Comparison of ENCODE assay signal across 8 cellular contexts in genomic region chr19:2291185-2291751, GRCh38. TPM values are rescaled to one million over a fixed set of nuclear protein-coding genes. Genes with fewer than 3 reads are reported as not detected.
A peak's percentile ranks its signal among the peaks of the same experiment; 100 is the strongest.
DNase-seq lines count a peak whose midpoint lies in the region; ATAC-seq and TF ChIP-seq lines count a peak whose summit lies in the region.

No MANE protein-coding gene starts in this region.

- no TSS peak for BruUV-seq in OCI-LY7 (replicated peaks; lab: Mats Ljungman, UMichigan)

- POLR2A ChIA-PET in OCI-LY7 (lab: Charles Lee): interaction anchor here (0.6 kb wide), 2 partner anchors 19 to 76 kb away, joined by 3 to 5 read pairs; no protein-coding TSS in a partner anchor

- H3K4me1 ChIP-seq in OCI-LY7 (ENCODE audit: insufficient read depth, low read length, poor library complexity, severe bottlenecking) (peaks cover 41% of the 10 kb centered on the region), iPS DF 6.9 (ENCODE audit: control insufficient read depth, insufficient read depth, low read length) (peaks cover 4% of the 10 kb centered on the region; the same call in 1 of the 2 replicates), spleen (peaks cover 21 to 100% (median 82%) of the 10 kb centered on the region in 6 donors)

- H3K27ac ChIP-seq in OCI-LY7 (ENCODE audit: low read depth, low read length, poor library complexity, severe bottlenecking) (no peak overlapping the region), iPS DF 6.9 (ENCODE audit: low read length) (no peak overlapping the region), spleen (peak overlapping the region in 7 of 8 donors; percentile 91 to 99 (median 93))

- no peaks in the 10 kb centered on the region; the same call in 1 of the 2 replicates for H4K20me1 ChIP-seq in OCI-LY7 (ENCODE audit: insufficient read depth, low read length)

- H3K36me3 ChIP-seq in OCI-LY7 (ENCODE audit: insufficient read depth, low read length) (no peaks in the 10 kb centered on the region), iPS DF 6.9 (ENCODE audit: control insufficient read depth, insufficient read depth, low read length) (no peaks in the 10 kb centered on the region), spleen (peaks cover 0 to 52% (median 3%) of the 10 kb centered on the region in 6 donors)

- peak; percentile 35 for DNase-seq in NCI-H345 treated with DMSO at 0.1 percent for 48 hours (lab: John Stamatoyannopoulos, UW; ENCODE audit: unreplicated experiment)
- DNase-seq in NCI-H345 (lab: John Stamatoyannopoulos, UW): no peak
- no peak for DNase-seq in OCI-LY7 (ENCODE audit: low spot score)
- DNase-seq in iPS DF 6.9 (ENCODE audit: low read depth, low spot score): no peak
- peak; percentile 85 for DNase-seq in spleen
- DNase-seq in GM03348 (ENCODE audit: low spot score): no peak

- H3K9me3 ChIP-seq in OCI-LY7 (ENCODE audit: low read length): no peaks in the 10 kb centered on the region
- H3K9me3 ChIP-seq in iPS DF 6.9 (ENCODE audit: control insufficient read depth, insufficient read depth, low read length): no peaks in the 10 kb centered on the region
- no peaks in the 10 kb centered on the region for H3K9me3 ChIP-seq in spleen

- TF ChIP-seq POLR2A in spleen (IDR thresholded peaks at IDR 0.05): no peak

- H3K4me3 ChIP-seq in OCI-LY7 (ENCODE audit: low read depth, low read length, poor library complexity, severe bottlenecking) (peak overlapping the region; percentile 73), iPS DF 6.9 (ENCODE audit: low read length) (peak overlapping the region; percentile 22; the same call in 1 of the 2 replicates), spleen (peak overlapping the region; percentile 25 to 86 (median 75))

- CTCF ChIA-PET in OCI-LY7 (lab: Charles Lee; ENCODE audit: unreplicated experiment): no interaction called here

- TF ChIP-seq CTCF in OCI-LY7 (conservative IDR thresholded peaks at IDR 0.05; ENCODE audit: low read length) (no peak), spleen (IDR thresholded peaks at IDR 0.05 in 8 of 11, conservative IDR thresholded peaks at IDR 0.05 in 3 of 11) (no peak)

- H3K9me2 ChIP-seq in OCI-LY7 (ENCODE audit: insufficient read depth, low read length): no peaks in the 10 kb centered on the region

- WGBS in iPS DF 6.9 (ENCODE audit: insufficient coverage, insufficient read length): no CpG with 5 or more reads among the region's 67 CpGs
- 28 to 67% (median 47%) methylated on average over 32 to 67 of the region's 67 CpGs for WGBS in spleen, 5 donors

- H3K79me2 ChIP-seq in OCI-LY7 (ENCODE audit: insufficient read depth, low read depth, low read length): no peaks in the 10 kb centered on the region

- peak overlapping the region; percentile 76; the same call in 1 of the 2 replicates for H3K4me2 ChIP-seq in OCI-LY7 (ENCODE audit: low read length)

- ATAC-seq in GM21786 (IDR thresholded peaks at IDR 0.05; ENCODE audit: unreplicated experiment): no peak
- ATAC-seq in HG02623 (IDR thresholded peaks at IDR 0.05; ENCODE audit: unreplicated experiment): no peak

- peaks cover 40% of the 10 kb centered on the region for H3K27me3 ChIP-seq in iPS DF 6.9 (ENCODE audit: control insufficient read depth, insufficient read depth, low read length)
- peaks cover 0 to 67% (median 34%) of the 10 kb centered on the region in 7 donors for H3K27me3 ChIP-seq in spleen (replicated peaks in 1 of 7)

- no peak overlapping the region for H2AFZ ChIP-seq in OCI-LY7 (ENCODE audit: low read length)

- intact Hi-C loops in OCI-LY7 (cut with micrococcal nuclease; ENCODE audit: unreplicated experiment): no loop called here
- intact Hi-C loops in spleen (cut with DNase I; ENCODE audit: low total_unique reads): no loop called here

RNA-seq across cellular contexts. Expression of gene PEAK3, which starts 9.3 kb away (rescaled TPM):
- not detected in 2 replicates for total RNA-seq in OCI-LY7 (2014; rRNA removed; shearing (Covaris generic))
- total RNA-seq in OCI-LY7 (2022) (0.18 TPM in 1 of 2 replicates, not detected in the other), spleen (10 to 100 TPM in 2 of 7 donors, 1 to 10 TPM in 5; 5.7 to 17.4 (median 6.8) TPM)
- polyA plus RNA-seq in spleen: under 1 TPM; 0.30 to 0.93 (median 0.50) TPM

RNA-seq across cellular contexts. Expression of gene LINGO3, which starts 16.7 kb away (rescaled TPM):
- 0.33 and 0.38 TPM in 2 replicates for total RNA-seq in OCI-LY7 (2014; rRNA removed; shearing (Covaris generic))
- total RNA-seq in OCI-LY7 (2022) (0.13 and 0.17 TPM in 2 replicates), spleen (1 to 10 TPM in 2 of 7 donors, under 1 TPM in 5; 0.26 to 2.6 (median 0.70) TPM)
- 1 to 10 TPM in 1 of 3 donors, under 1 TPM in 2; 0.43 to 1.2 (median 0.82) TPM for polyA plus RNA-seq in spleen

RNA-seq across cellular contexts. Expression of gene JSRP1, which starts 35.1 kb away (rescaled TPM):
- 0.44 and 1.5 TPM in 2 replicates for total RNA-seq in OCI-LY7 (2014; rRNA removed; shearing (Covaris generic))
- 13.8 and 15.9 TPM in 2 replicates for total RNA-seq in OCI-LY7 (2022)
- total RNA-seq in spleen: 1 to 10 TPM; 1.2 to 4.8 (median 3.4) TPM
- 1 to 10 TPM; 1.2 to 3.0 (median 2.8) TPM for polyA plus RNA-seq in spleen

RNA-seq across cellular contexts. Expression of gene LSM7, which starts 37.1 kb away (rescaled TPM):
- total RNA-seq in OCI-LY7 (2014; rRNA removed; shearing (Covaris generic)): 288 and 321 TPM in 2 replicates
- 164 and 170 TPM in 2 replicates for total RNA-seq in OCI-LY7 (2022)
- 100 to 1,000 TPM in 3 of 7 donors, 10 to 100 TPM in 4; 60.7 to 131 (median 82.8) TPM for total RNA-seq in spleen
- 100 to 1,000 TPM; 435 to 524 (median 459) TPM for polyA plus RNA-seq in spleen

RNA-seq across cellular contexts. Expression of gene SPPL2B, which starts 37.2 kb away (rescaled TPM):
- 96.9 and 106 TPM in 2 replicates for total RNA-seq in OCI-LY7 (2014; rRNA removed; shearing (Covaris generic))
- total RNA-seq in OCI-LY7 (2022) (185 and 191 TPM in 2 replicates), spleen (10 to 100 TPM; 69.7 to 96.4 (median 79.3) TPM)
- 100 to 1,000 TPM in 1 of 3 donors, 10 to 100 TPM in 2; 40.5 to 111 (median 72.4) TPM for polyA plus RNA-seq in spleen

Comparison
In these comparisons a context has a peak if more than half of its experiments do, and no peak if none do; other contexts are left out.
1. DNase-seq: peak in NCI-H345 treated with DMSO at 0.1 percent for 48 hours (single experiment) and spleen (single experiment); none in NCI-H345 (single experiment), OCI-LY7 (single experiment), iPS DF 6.9 (single experiment) and GM03348 (single experiment).
2. H3K27ac ChIP-seq: peak in spleen (7 of 8); none in OCI-LY7 (single experiment) and iPS DF 6.9 (single experiment).
3. H3K4me3 ChIP-seq: peak in every context shown above with its lines; median percentile 75 in spleen; 73 in OCI-LY7; 22 in iPS DF 6.9.
4. RNA of gene PEAK3, which starts 9.3 kb away (total RNA-seq): 5.7 to 17.4 TPM in spleen; 0.18 TPM in OCI-LY7; every median in the first group is over 4 times any median in the second.